11 cellular contexts compared by ENCODE assay signal in the genomic region with DNA sequence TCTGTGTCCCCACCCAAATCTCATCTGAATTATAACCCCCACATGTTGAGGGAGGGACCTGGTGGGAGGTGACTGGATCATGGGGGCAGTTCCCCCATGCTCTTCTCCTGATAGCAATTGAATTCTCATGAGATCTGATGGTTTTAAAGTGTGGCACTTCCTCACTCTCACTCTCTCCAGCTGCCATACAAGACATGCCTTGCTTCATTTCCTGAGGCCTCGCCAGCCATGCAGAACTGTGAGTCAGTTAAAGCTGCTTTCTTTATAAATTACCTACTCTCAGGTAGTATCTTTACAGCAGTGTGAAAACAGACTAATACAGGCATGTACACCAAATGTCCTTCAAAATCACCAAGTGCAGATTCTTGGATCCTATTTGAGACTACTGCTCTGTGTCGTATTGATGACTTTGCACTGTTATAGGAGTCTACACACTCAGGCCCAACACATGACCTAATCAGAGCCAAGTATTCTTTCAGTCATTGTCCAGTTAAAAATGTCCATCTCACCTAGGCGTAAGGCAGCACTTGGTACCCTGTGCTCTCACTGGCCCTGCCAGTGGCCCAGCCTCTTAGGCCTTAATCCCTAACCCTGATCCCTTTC. TPM values are rescaled to one million over a fixed set of nuclear protein-coding genes. Genes with fewer than 3 reads are reported as not detected.
DNase-seq lines count a peak whose midpoint lies in the region; ATAC-seq and FAIRE-seq lines count a peak whose summit lies in the region.
"Had no signal": no experiment of that assay in that cellular context is flagged by ENCODE, and none has a peak within 500 bp of the region (broad histone marks: within the 10 kb centered on the region; RNA-seq: fewer than 3 reads in every experiment).

No MANE protein-coding gene starts in this region.

- no peaks in the 10 kb centered on the region for H3K9me3 ChIP-seq in naive thymus-derived CD4-positive, alpha-beta T cell (ENCODE audit: control insufficient read depth in 2 of 3, low read length in 3 of 3)
- H3K9me3 ChIP-seq: gastrocnemius medialis had no signal

- no peaks in the 10 kb centered on the region for H3K4me1 ChIP-seq in naive thymus-derived CD4-positive, alpha-beta T cell (ENCODE audit: control insufficient read depth in 2 of 2, insufficient read depth in 2 of 2, low read length in 2 of 2)
- H3K4me1 ChIP-seq: gastrocnemius medialis had no signal

- no peak overlapping the region for H3K27ac ChIP-seq in naive thymus-derived CD4-positive, alpha-beta T cell (ENCODE audit: low read depth, low read length)
- H3K27ac ChIP-seq: gastrocnemius medialis had no signal

- H3K36me3 ChIP-seq in naive thymus-derived CD4-positive, alpha-beta T cell (ENCODE audit: control insufficient read depth in 2 of 3, insufficient read depth in 3 of 3, low read length in 3 of 3), result no peaks in the 10 kb centered on the region
- H3K36me3 ChIP-seq: gastrocnemius medialis had no signal

- no peaks in the 10 kb centered on the region for H3K4me1 Mint-ChIP-seq in naive thymus-derived CD4-positive, alpha-beta T cell

- intact Hi-C loops in naive thymus-derived CD4-positive, alpha-beta T cell (cut with micrococcal nuclease), result no loop called here

- no peak overlapping the region for H3K4me3 Mint-ChIP-seq in naive thymus-derived CD4-positive, alpha-beta T cell

- H3K4me3 ChIP-seq in naive thymus-derived CD4-positive, alpha-beta T cell (ENCODE audit: low read length), result no peak overlapping the region
- H3K4me3 ChIP-seq: gastrocnemius medialis had no signal

- peaks cover 0 to 5% (median 0%) of the 10 kb centered on the region in 5 donors for H3K27me3 Mint-ChIP-seq in naive thymus-derived CD4-positive, alpha-beta T cell

- H3K27ac Mint-ChIP-seq in naive thymus-derived CD4-positive, alpha-beta T cell, result no peak overlapping the region

- DNase-seq in NAMALWA (ENCODE audit: low spot score) (peak; percentile 65), retina (no peak), GM19239 (ENCODE audit: insufficient read length, low spot score) (no peak)
- no peak for DNase-seq in naive thymus-derived CD4-positive, alpha-beta T cell
- DNase-seq: gastrocnemius medialis, NCI-H526 treated with DMSO at 0.1 percent for 48 hours, T1000 had no signal

- H3K27me3 ChIP-seq in naive thymus-derived CD4-positive, alpha-beta T cell (ENCODE audit: control insufficient read depth in 2 of 2, insufficient read depth in 2 of 2, low read length in 2 of 2), result no peaks in the 10 kb centered on the region
- H3K27me3 ChIP-seq: gastrocnemius medialis had no signal

- H3K36me3 Mint-ChIP-seq in naive thymus-derived CD4-positive, alpha-beta T cell, result no peaks in the 10 kb centered on the region

- ATAC-seq in GM18508 (IDR thresholded peaks at IDR 0.05; ENCODE audit: insufficient read depth, unreplicated experiment) (peak; percentile 89), HG02610 (IDR thresholded peaks at IDR 0.05; ENCODE audit: unreplicated experiment) (peak; percentile 83), HG02970 (IDR thresholded peaks at IDR 0.05; ENCODE audit: low FRiP score, unreplicated experiment) (no peak), HG02678 (IDR thresholded peaks at IDR 0.05; ENCODE audit: unreplicated experiment) (no peak)
- ATAC-seq in naive thymus-derived CD4-positive, alpha-beta T cell, result peak; percentile 44
- ATAC-seq: gastrocnemius medialis had no signal

- no peak for FAIRE-seq in GM19239 (lab: Jason Lieb, UNC)

- CTCF ChIA-PET in naive thymus-derived CD4-positive, alpha-beta T cell (lab: Charles Lee), result no interaction called here

- POLR2A ChIA-PET in naive thymus-derived CD4-positive, alpha-beta T cell (lab: Charles Lee), result no interaction called here

- H3K9me3 Mint-ChIP-seq in naive thymus-derived CD4-positive, alpha-beta T cell, result peaks cover 0 to 3% (median 0%) of the 10 kb centered on the region in 11 donors

RNA-seq across cellular contexts. Expression of a gene that starts 52.8 kb away (rescaled TPM):
- total RNA-seq in naive thymus-derived CD4-positive, alpha-beta T cell, result 1 to 10 TPM in 1 of 5 experiments, under 1 TPM in 4; 0.35 to 2.6 (median 0.46) TPM
- not detected for polyA plus RNA-seq in naive thymus-derived CD4-positive, alpha-beta T cell

Comparison
In these comparisons a context has a peak if more than half of its experiments do, and no peak if none do; other contexts are left out.
1. ATAC-seq: peak in GM18508 (single experiment), HG02610 (single experiment) and naive thymus-derived CD4-positive, alpha-beta T cell (single experiment); none in HG02970 (single experiment) and HG02678 (single experiment).